8 cellular contexts compared by ENCODE assay signal in the genomic region with DNA sequence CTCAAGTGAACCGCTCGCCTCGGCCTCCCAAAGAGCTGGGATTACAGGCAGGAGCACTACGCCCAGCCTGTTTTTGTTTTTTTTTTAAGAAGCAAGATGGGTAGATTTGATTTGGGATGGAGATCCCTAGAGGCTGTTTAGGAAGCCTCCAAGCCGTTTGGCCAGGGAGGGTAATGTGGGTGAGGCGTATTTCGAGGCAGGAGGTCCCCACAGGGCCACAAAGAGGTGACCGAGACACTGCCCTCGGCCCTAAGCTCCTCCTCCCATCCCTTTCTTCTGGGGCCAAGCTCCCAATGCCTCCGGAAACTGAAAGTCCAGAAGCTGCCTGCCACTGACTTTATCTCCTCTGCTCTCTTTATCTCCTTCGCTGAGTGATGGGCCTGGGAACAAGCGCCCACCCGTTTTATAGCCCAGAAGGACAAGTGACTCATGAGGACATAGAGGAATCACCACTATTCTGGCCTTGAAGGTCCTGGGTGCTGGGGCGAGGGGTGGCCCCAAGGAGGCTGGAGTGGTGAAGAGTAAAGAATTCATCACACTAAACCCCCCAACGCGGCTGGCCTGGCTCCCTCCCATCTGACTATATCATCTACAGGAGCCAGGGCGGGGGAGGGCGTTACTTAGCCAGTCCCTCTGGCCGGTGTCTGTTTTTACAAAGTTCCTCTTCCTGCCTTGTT. TPM values are rescaled to one million over a fixed set of nuclear protein-coding genes. Genes with fewer than 3 reads are reported as not detected.
DNase-seq lines count a peak whose midpoint lies in the region; ATAC-seq and TF ChIP-seq lines count a peak whose summit lies in the region.

No MANE protein-coding gene starts in this region.

- no peaks in the 10 kb centered on the region for H3K9me3 Mint-ChIP-seq in activated naive CD4-positive, alpha-beta T cell treated with anti-CD3 and anti-CD28 coated beads, Interleukin-2, amount 50 U/mL, for 24 hours
- H3K9me3 Mint-ChIP-seq in central memory CD8-positive, alpha-beta T cell = no peaks in the 10 kb centered on the region

- no peaks in the 10 kb centered on the region for H3K27me3 Mint-ChIP-seq in activated naive CD4-positive, alpha-beta T cell treated with anti-CD3 and anti-CD28 coated beads, Interleukin-2, amount 50 U/mL, for 24 hours
- H3K27me3 Mint-ChIP-seq in central memory CD8-positive, alpha-beta T cell = no peaks in the 10 kb centered on the region

- peaks cover 58% of the 10 kb centered on the region for H3K4me1 Mint-ChIP-seq in activated naive CD4-positive, alpha-beta T cell treated with anti-CD3 and anti-CD28 coated beads, Interleukin-2, amount 50 U/mL, for 24 hours
- peaks cover 62% of the 10 kb centered on the region for H3K4me1 Mint-ChIP-seq in central memory CD8-positive, alpha-beta T cell

- DNase-seq in activated naive CD4-positive, alpha-beta T cell (lab: John Stamatoyannopoulos, UW) = no peak
- DNase-seq in central memory CD8-positive, alpha-beta T cell (ENCODE audit: low spot score in 2 of 2) = no peak
- DNase-seq in uterus = peak; percentile 69 to 78
- DNase-seq in NCI-H524 treated with DMSO at 0.1 percent for 48 hours (lab: John Stamatoyannopoulos, UW) = no peak

- no peak for TF ChIP-seq POLR2A in uterus (IDR thresholded peaks at IDR 0.05)

- intact Hi-C loops in uterus (cut with DNase I; ENCODE audit: low total_unique reads) = no loop called here

- H3K4me1 ChIP-seq in muscle layer of duodenum (ENCODE audit: control insufficient read depth in 1 of 2, insufficient read depth in 2 of 2, low read length in 2 of 2) (peaks cover 17 to 52% of the 10 kb centered on the region in 2 donors), uterus (peaks cover 0 to 18% of the 10 kb centered on the region in 2 donors)

- H3K36me3 ChIP-seq in muscle layer of duodenum (ENCODE audit: control insufficient read depth in 1 of 2, insufficient read depth in 2 of 2, low read length in 2 of 2) = no peaks in the 10 kb centered on the region
- H3K36me3 ChIP-seq in uterus = no peaks in the 10 kb centered on the region

- no peaks in the 10 kb centered on the region for H3K36me3 Mint-ChIP-seq in activated naive CD4-positive, alpha-beta T cell treated with anti-CD3 and anti-CD28 coated beads, Interleukin-2, amount 50 U/mL, for 24 hours
- peaks cover 38% of the 10 kb centered on the region for H3K36me3 Mint-ChIP-seq in central memory CD8-positive, alpha-beta T cell (ENCODE audit: insufficient read depth)

- H3K9me3 ChIP-seq in muscle layer of duodenum (ENCODE audit: control insufficient read depth in 1 of 2, low read length in 2 of 2) = no peaks in the 10 kb centered on the region
- no peaks in the 10 kb centered on the region for H3K9me3 ChIP-seq in uterus

- peak overlapping the region; percentile 37 for H3K27ac Mint-ChIP-seq in activated naive CD4-positive, alpha-beta T cell treated with anti-CD3 and anti-CD28 coated beads, Interleukin-2, amount 50 U/mL, for 24 hours
- peak overlapping the region; percentile 91 for H3K27ac Mint-ChIP-seq in central memory CD8-positive, alpha-beta T cell (ENCODE audit: low read depth)

- no peak for TF ChIP-seq CTCF in uterus (IDR thresholded peaks at IDR 0.05)

- H3K27ac ChIP-seq in muscle layer of duodenum (ENCODE audit: low read length) (peak overlapping the region; percentile 62), uterus (peak overlapping the region; percentile 86 to 88)

- no peak for ATAC-seq in central memory CD8-positive, alpha-beta T cell (replicated peaks; ENCODE audit: extremely low read depth, poor library complexity, severe bottlenecking)
- ATAC-seq in GM18520 (IDR thresholded peaks at IDR 0.05; ENCODE audit: unreplicated experiment) (no peak), HG03135 (IDR thresholded peaks at IDR 0.05; ENCODE audit: unreplicated experiment) (no peak)

- H3K4me3 ChIP-seq in muscle layer of duodenum (ENCODE audit: low read depth in 1 of 2, low read length in 2 of 2) = no peak overlapping the region
- H3K4me3 ChIP-seq in uterus = no peak overlapping the region

- no peak overlapping the region for H3K4me3 Mint-ChIP-seq in activated naive CD4-positive, alpha-beta T cell treated with anti-CD3 and anti-CD28 coated beads, Interleukin-2, amount 50 U/mL, for 24 hours
- no peak overlapping the region for H3K4me3 Mint-ChIP-seq in central memory CD8-positive, alpha-beta T cell

- H3K27me3 ChIP-seq in muscle layer of duodenum (ENCODE audit: low read depth, low read length) (no peaks in the 10 kb centered on the region), uterus (no peaks in the 10 kb centered on the region)

RNA-seq across cellular contexts. Expression of a gene that starts 2.0 kb away (rescaled TPM):
- total RNA-seq in uterus = 10 to 100 TPM; 14.1 to 67.9 (median 30.3) TPM

RNA-seq across cellular contexts. Expression of a gene that starts 40.6 kb away (rescaled TPM):
- 10 to 100 TPM in 2 of 4 donors, 1 to 10 TPM in 2; 3.5 to 28.5 (median 9.8) TPM for total RNA-seq in uterus

Comparison
In these comparisons a context has a peak if more than half of its experiments do, and no peak if none do; other contexts are left out.
1. DNase-seq: peak in uterus (2 of 2); none in activated naive CD4-positive, alpha-beta T cell (0 of 4), central memory CD8-positive, alpha-beta T cell (0 of 2) and NCI-H524 treated with DMSO at 0.1 percent for 48 hours (single experiment).